15 cellular contexts compared by ENCODE assay signal in the genomic region with DNA sequence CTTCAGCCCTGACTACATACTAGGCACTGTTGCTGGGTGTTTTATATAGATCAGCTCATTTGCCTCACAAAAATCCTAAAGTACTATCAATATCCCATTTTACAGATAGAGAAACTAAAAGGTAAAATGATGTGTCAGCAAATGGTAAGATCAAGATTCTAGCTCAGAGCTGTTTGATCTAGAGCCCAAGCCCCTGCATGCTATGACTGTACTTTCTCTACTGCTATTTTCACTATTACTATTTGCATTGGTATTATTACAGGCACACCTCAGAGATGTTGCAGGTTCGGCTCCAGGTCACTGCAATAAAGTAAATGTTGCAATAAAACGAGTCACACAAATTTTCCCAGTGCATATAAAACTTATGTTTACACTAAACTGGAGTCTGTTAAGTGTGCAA. TPM values are rescaled to one million over a fixed set of nuclear protein-coding genes. Genes with fewer than 3 reads are reported as not detected.
DNase-seq lines count a peak whose midpoint lies in the region; ATAC-seq, FAIRE-seq and TF ChIP-seq lines count a peak whose summit lies in the region.
"Had no signal": no experiment of that assay in that cellular context is flagged by ENCODE, and none has a peak within 500 bp of the region (broad histone marks: within the 10 kb centered on the region; RNA-seq: fewer than 3 reads in every experiment).

No MANE protein-coding gene starts in this region.

- FAIRE-seq in GM18507 (lab: Jason Lieb, UNC): peak; percentile 73
- FAIRE-seq in bronchial epithelial cell (lab: Jason Lieb, UNC): no peak
- no peak for FAIRE-seq in H54 (lab: Jason Lieb, UNC)
- FAIRE-seq: kidney had no signal

- TF ChIP-seq POLR2A in H54 (IDR thresholded peaks at IDR 0.05; ENCODE audit: low read depth, low read length): no peak

- peak overlapping the region; percentile 61 for H3K27ac ChIP-seq in CD4-positive, CD25-positive, alpha-beta regulatory T cell (ENCODE audit: insufficient read depth, low read length, poor library complexity, severe bottlenecking)
- H3K27ac ChIP-seq: brain microvascular endothelial cell, prostate gland had no signal

- peaks cover 8% of the 10 kb centered on the region for H3K36me3 Mint-ChIP-seq in CD4-positive, CD25-positive, alpha-beta regulatory T cell

- TF ChIP-seq CTCF in bronchial epithelial cell (IDR thresholded peaks at IDR 0.05; ENCODE audit: insufficient read depth, low read length, severe bottlenecking): no peak
- no peak for TF ChIP-seq CTCF in BE2C (IDR thresholded peaks at IDR 0.05; ENCODE audit: low read depth, low read length)

- no peaks in the 10 kb centered on the region for H3K9me3 Mint-ChIP-seq in CD4-positive, CD25-positive, alpha-beta regulatory T cell
- H3K9me3 Mint-ChIP-seq: endodermal cell had no signal

- peak overlapping the region in 1 of 3 donors; percentile 86 for H3K27ac Mint-ChIP-seq in CD4-positive, CD25-positive, alpha-beta regulatory T cell
- H3K27ac Mint-ChIP-seq: endodermal cell had no signal

- no peaks in the 10 kb centered on the region for H3K27me3 Mint-ChIP-seq in CD4-positive, CD25-positive, alpha-beta regulatory T cell

- ATAC-seq in CD4-positive, CD25-positive, alpha-beta regulatory T cell (ENCODE audit: low read depth in 2 of 2): no peak
- ATAC-seq in HG03439 (IDR thresholded peaks at IDR 0.05; ENCODE audit: unreplicated experiment): peak; percentile 28

- H3K4me3 Mint-ChIP-seq in CD4-positive, CD25-positive, alpha-beta regulatory T cell: peak overlapping the region in 1 of 4 donors; percentile 12
- H3K4me3 Mint-ChIP-seq: endodermal cell had no signal

- no peaks in the 10 kb centered on the region for H3K27me3 ChIP-seq in CD4-positive, CD25-positive, alpha-beta regulatory T cell (ENCODE audit: control insufficient read depth, insufficient read depth, low read length)
- H3K27me3 ChIP-seq in bronchial epithelial cell (ENCODE audit: control insufficient read depth, insufficient read depth, low read length) (no peaks in the 10 kb centered on the region), BE2C (no peaks in the 10 kb centered on the region)
- H3K27me3 ChIP-seq: BLaER1 treated with 17β-estradiol and CSF1 and Interleukin-3, amounts not matched to agents 10 nM and 100 nM; brain microvascular endothelial cell had no signal

- H3K4me1 ChIP-seq in CD4-positive, CD25-positive, alpha-beta regulatory T cell (ENCODE audit: control insufficient read depth, insufficient read depth, low read length, poor library complexity, severe bottlenecking): peaks cover 28% of the 10 kb centered on the region
- H3K4me1 ChIP-seq in BE2C: no peaks in the 10 kb centered on the region
- H3K4me1 ChIP-seq: prostate gland had no signal

- peaks cover 4% of the 10 kb centered on the region for H3K36me3 ChIP-seq in CD4-positive, CD25-positive, alpha-beta regulatory T cell (ENCODE audit: control insufficient read depth, insufficient read depth, low read length)
- H3K36me3 ChIP-seq in bronchial epithelial cell (ENCODE audit: control insufficient read depth, insufficient read depth, low read length) (peaks cover 4% of the 10 kb centered on the region), BE2C (peaks cover 14% of the 10 kb centered on the region)

- peak overlapping the region; percentile 43 for H3K4me3 ChIP-seq in CD4-positive, CD25-positive, alpha-beta regulatory T cell (ENCODE audit: low read depth, low read length)
- H3K4me3 ChIP-seq in bronchial epithelial cell (ENCODE audit: low read depth, low read length): no peak overlapping the region
- H3K4me3 ChIP-seq in BE2C (ENCODE audit: low read depth, low read length): no peak overlapping the region
- H3K4me3 ChIP-seq: BLaER1 treated with 17β-estradiol and CSF1 and Interleukin-3, amounts not matched to agents 10 nM and 100 nM; prostate gland had no signal

- peaks cover 20 to 68% (median 43%) of the 10 kb centered on the region in 4 donors for H3K4me1 Mint-ChIP-seq in CD4-positive, CD25-positive, alpha-beta regulatory T cell
- H3K4me1 Mint-ChIP-seq: endodermal cell had no signal

- no peaks in the 10 kb centered on the region for H3K9me3 ChIP-seq in CD4-positive, CD25-positive, alpha-beta regulatory T cell (ENCODE audit: control insufficient read depth in 2 of 2, low read length in 2 of 2)
- H3K9me3 ChIP-seq in BE2C: no peaks in the 10 kb centered on the region
- H3K9me3 ChIP-seq: BLaER1 treated with 17β-estradiol and CSF1 and Interleukin-3, amounts not matched to agents 10 nM and 100 nM; prostate gland had no signal

- DNase-seq in CD4-positive, CD25-positive, alpha-beta regulatory T cell: peak in 1 of 3 donors; percentile 62
- DNase-seq in GM18507 (ENCODE audit: extremely low spot score, insufficient read length, low read depth) (no peak), bronchial epithelial cell (ENCODE audit: low read depth) (peak; percentile 21), BE2C (no peak), DMS 273 treated with DMSO at 0.1 percent for 48 hours (lab: John Stamatoyannopoulos, UW) (no peak), H54 (ENCODE audit: insufficient read length, low spot score) (no peak)
- no peak for DNase-seq in stimulated activated naive CD4-positive, alpha-beta T cell treated with Interleukin-2 at 50 U/mL for 16 hours (lab: John Stamatoyannopoulos, UW)
- DNase-seq: brain microvascular endothelial cell, kidney, NCI-H1092, NCI-H524 treated with DMSO at 0.1 percent for 48 hours had no signal

RNA-seq across cellular contexts. Expression of gene ISCU, which starts 10.9 kb away (rescaled TPM):
- 173 TPM for total RNA-seq in CD4-positive, CD25-positive, alpha-beta regulatory T cell
- polyA plus RNA-seq in CD4-positive, CD25-positive, alpha-beta regulatory T cell: 100 to 1,000 TPM; 241 to 295 (median 260) TPM
- 141 and 155 TPM in 2 replicates for total RNA-seq in bronchial epithelial cell
- polyA plus RNA-seq in BE2C (2012; ENCODE audit: insufficient read depth, insufficient read length, low read depth): 185 TPM

RNA-seq across cellular contexts. Expression of gene SART3, which starts 12.3 kb away (rescaled TPM):
- total RNA-seq in CD4-positive, CD25-positive, alpha-beta regulatory T cell: 107 TPM
- 10 to 100 TPM; 25.3 to 37.6 (median 32.2) TPM for polyA plus RNA-seq in CD4-positive, CD25-positive, alpha-beta regulatory T cell
- 41.6 and 108 TPM in 2 replicates for total RNA-seq in bronchial epithelial cell
- polyA plus RNA-seq in BE2C (2012; ENCODE audit: insufficient read depth, insufficient read length, low read depth): 117 TPM

RNA-seq across cellular contexts. Expression of gene TMEM119, which starts 24.6 kb away (rescaled TPM):
- total RNA-seq in CD4-positive, CD25-positive, alpha-beta regulatory T cell: 5.9 TPM
- 1 to 10 TPM in 2 of 4 donors, under 1 TPM in 1, not detected in 1; 0.90 to 3.5 (median 1.5) TPM for polyA plus RNA-seq in CD4-positive, CD25-positive, alpha-beta regulatory T cell
- 0.79 TPM in 1 of 2 replicates, not detected in the other for total RNA-seq in bronchial epithelial cell
- 10.9 TPM for polyA plus RNA-seq in BE2C (2012; ENCODE audit: insufficient read depth, insufficient read length, low read depth)

RNA-seq across cellular contexts. Expression of gene FICD, which starts 58.2 kb away (rescaled TPM):
- total RNA-seq in CD4-positive, CD25-positive, alpha-beta regulatory T cell: 5.4 TPM
- 1 to 10 TPM in 3 of 4 donors, under 1 TPM in 1; 0.79 to 4.7 (median 2.3) TPM for polyA plus RNA-seq in CD4-positive, CD25-positive, alpha-beta regulatory T cell
- total RNA-seq in bronchial epithelial cell: 11.6 and 15.5 TPM in 2 replicates
- 3.9 TPM for polyA plus RNA-seq in BE2C (2012; ENCODE audit: insufficient read depth, insufficient read length, low read depth)
